ENCODE assay signal across 25 cellular contexts in genomic region chr10:71679425-71679824, GRCh38. TPM values are rescaled to one million over a fixed set of nuclear protein-coding genes. Genes with fewer than 3 reads are reported as not detected.
"Had no signal": no experiment of that assay in that cellular context is flagged by ENCODE, and none has a peak within 500 bp of the region (broad histone marks: within the 10 kb centered on the region; RNA-seq: fewer than 3 reads in every experiment).

No MANE protein-coding gene starts in this region.

- H3K27ac ChIP-seq: adrenal gland, breast epithelium, SJCRH30 had no signal

- H3K4me1 ChIP-seq: adrenal gland, breast epithelium, SJCRH30 had no signal

- DNase-seq: activated CD4-positive, alpha-beta T cell treated with anti-CD3 and anti-CD28 coated beads for 4 hours; activated CD8-positive, alpha-beta memory T cell treated with anti-CD3 and anti-CD28 coated beads, Interleukin-2, amount 50 U/mL, for 4 hours; activated CD8-positive, alpha-beta T cell treated with anti-CD3 and anti-CD28 coated beads for 36 hours; activated naive CD4-positive, alpha-beta T cell treated with anti-CD3 and anti-CD28 coated beads, Interleukin-2, amount 50 U/mL, for 16 hours; activated naive CD8-positive, alpha-beta T cell treated with anti-CD3 and anti-CD28 coated beads, Interleukin-2, amount 10 ng/mL, durations not matched to agents 7 days and 5 days; activated T-cell treated with anti-CD3 and anti-CD28 coated beads, Interleukin-2, amount 50 U/mL, for 72 hours; aorta; MG63; MV-4-11; NCI-H1092 treated with DMSO at 0.1 percent for 48 hours; NCI-H1417 treated with DMSO at 0.1 percent for 48 hours; NCI-H1694; NCI-H2029; NCI-H2107; NCI-H2171 treated with DMSO at 0.1 percent for 48 hours; NCI-H345; NCI-H510A; NCI-H526 treated with DMSO at 0.1 percent for 48 hours; NCI-H82; SJCRH30; SK-N-SH; T-helper 1 cell had no signal

- H3K36me3 ChIP-seq: adrenal gland, breast epithelium, MG63, SJCRH30 had no signal

- ATAC-seq: activated CD4-positive, CD25-positive, alpha-beta regulatory T cell treated with anti-CD3 and anti-CD28 coated beads, Interleukin-2, amount 50 U/mL, for 24 hours; activated CD8-positive, alpha-beta T cell treated with anti-CD3 and anti-CD28 coated beads for 36 hours; activated T-cell treated with anti-CD3 and anti-CD28 coated beads, Interleukin-2, amount 50 U/mL, for 72 hours had no signal

- H3K27me3 ChIP-seq: adrenal gland, breast epithelium, MG63, SJCRH30 had no signal

- H3K9me3 ChIP-seq: adrenal gland, breast epithelium, MG63, SJCRH30, SK-N-SH had no signal

- H3K4me3 ChIP-seq: adrenal gland, breast epithelium, MG63, SJCRH30 had no signal

- H3K9ac ChIP-seq: SK-N-SH had no signal

RNA-seq across cellular contexts. Expression of gene C10orf105, which starts 40.2 kb away (rescaled TPM):
- total RNA-seq: SJCRH30 had no signal
- polyA plus RNA-seq: aorta, SK-N-SH had no signal
